In genomic region chr12:53675701-53676607, GRCh38 we compare ENCODE assay signal across 8 cellular contexts. TPM values are rescaled to one million over a fixed set of nuclear protein-coding genes. Genes with fewer than 3 reads are reported as not detected.
DNase-seq lines count a peak whose midpoint lies in the region; ATAC-seq and TF ChIP-seq lines count a peak whose summit lies in the region.

ATP5MC2 (minus strand) TSS chr12:53676083; CDS start chr12:53672614, 3,469 bp downstream.

- peaks cover 31% of the 10 kb centered on the region for H3K4me1 Mint-ChIP-seq in CD14-positive monocyte
- peaks cover 24% of the 10 kb centered on the region for H3K4me1 Mint-ChIP-seq in activated CD4-positive, alpha-beta T cell treated with anti-CD3 and anti-CD28 coated beads, Interleukin-2, amount 10 ng/mL, durations not matched to agents 24 days and 14 days

- peaks cover 10 to 28% (median 10%) of the 10 kb centered on the region in 3 donors for H3K27me3 Mint-ChIP-seq in CD14-positive monocyte (ENCODE audit: low read depth in 3 of 3)
- peaks cover 32% of the 10 kb centered on the region for H3K27me3 Mint-ChIP-seq in activated CD4-positive, alpha-beta T cell treated with anti-CD3 and anti-CD28 coated beads, Interleukin-2, amount 10 ng/mL, durations not matched to agents 24 days and 14 days

- ATAC-seq in GM19328 (IDR thresholded peaks at IDR 0.05; ENCODE audit: unreplicated experiment) (peak; percentile 95), HG03520 (IDR thresholded peaks at IDR 0.05; ENCODE audit: unreplicated experiment) (peak; percentile 93), left colon (peak; percentile 95)

- H3K4me3 ChIP-seq in coronary artery = peak within 1 kb of the TSS; percentile 85

- H3K9me3 Mint-ChIP-seq in CD14-positive monocyte = peaks cover 0 to 3% (median 0%) of the 10 kb centered on the region in 7 donors
- no peaks in the 10 kb centered on the region for H3K9me3 Mint-ChIP-seq in activated CD4-positive, alpha-beta T cell treated with anti-CD3 and anti-CD28 coated beads, Interleukin-2, amount 10 ng/mL, durations not matched to agents 24 days and 14 days

- DNase-seq in CD14-positive monocyte (ENCODE audit: low spot score) (peak; percentile 98), NCI-H526 treated with DMSO at 0.1 percent for 48 hours (lab: John Stamatoyannopoulos, UW) (peak; percentile 98), coronary artery (ENCODE audit: low spot score) (peak; percentile 99), left colon (peak; percentile 97)
- peak; percentile 99 for DNase-seq in activated CD4-positive, alpha-beta T cell treated with anti-CD3 and anti-CD28 coated beads, Interleukin-2, amount 10 ng/mL, durations not matched to agents 24 days and 14 days
- DNase-seq in stimulated activated CD4-positive, alpha-beta T cell treated with anti-CD3 and anti-CD28 coated beads, Interleukin-1b, Interleukin-23, amount 100 ng/mL, for 48 hours = peak; percentile 98

- H3K27ac Mint-ChIP-seq in CD14-positive monocyte = peak within 1 kb of the TSS; percentile 96 to 99 (median 97)
- H3K27ac Mint-ChIP-seq in activated CD4-positive, alpha-beta T cell treated with anti-CD3 and anti-CD28 coated beads, Interleukin-2, amount 10 ng/mL, durations not matched to agents 24 days and 14 days = peak within 1 kb of the TSS; percentile 99

- peak within 1 kb of the TSS; percentile 96 to 99 for H3K4me3 Mint-ChIP-seq in CD14-positive monocyte
- H3K4me3 Mint-ChIP-seq in activated CD4-positive, alpha-beta T cell treated with anti-CD3 and anti-CD28 coated beads, Interleukin-2, amount 10 ng/mL, durations not matched to agents 24 days and 14 days = peak within 1 kb of the TSS; percentile 100

- TF ChIP-seq CTCF in CD14-positive monocyte (IDR thresholded peaks at IDR 0.05) = peak; percentile 98
- peak; percentile 98 for TF ChIP-seq CTCF in coronary artery (IDR thresholded peaks at IDR 0.05)

- peaks cover 22 to 32% of the 10 kb centered on the region in 2 donors for H3K36me3 Mint-ChIP-seq in CD14-positive monocyte
- peaks cover 41% of the 10 kb centered on the region for H3K36me3 Mint-ChIP-seq in activated CD4-positive, alpha-beta T cell treated with anti-CD3 and anti-CD28 coated beads, Interleukin-2, amount 10 ng/mL, durations not matched to agents 24 days and 14 days (ENCODE audit: low read depth)

- intact Hi-C loops in CD14-positive monocyte (cut with micrococcal nuclease) (loop anchor here (1.0 to 10.0 kb wide), 6 partner anchors 49 to 224 kb away; partner anchors contain the start of genes ATF7 (in 2 of the 2) and PCBP2 (in 1 of the 2)), left colon (cut with DNase I, micrococcal nuclease) (loop anchor here (5.0 to 10.0 kb wide), 3 partner anchors 51 to 134 kb away; partner anchors contain the start of gene ATF7 (in 1 of the 2))
- intact Hi-C loops in activated CD4-positive, alpha-beta T cell treated with anti-CD3 and anti-CD28 coated beads, Interleukin-2, amount 10 ng/mL, durations not matched to agents 24 days and 14 days (cut with micrococcal nuclease) = loop anchor here (1.0 to 2.0 kb wide), 5 partner anchors 50 to 175 kb away; partner anchors contain the start of genes ATF7, CALCOCO1 and TARBP2

- peak within 1 kb of the TSS; percentile 91 to 95 for H3K27ac ChIP-seq in coronary artery

RNA-seq across cellular contexts. Expression of gene ATP5MC2, which starts in this region (rescaled TPM):
- 100 to 1,000 TPM; 498 to 522 TPM for polyA plus RNA-seq in CD14-positive monocyte
- total RNA-seq in activated CD4-positive, alpha-beta T cell treated with anti-CD3 and anti-CD28 coated beads, Interleukin-2, amount 10 ng/mL, durations not matched to agents 24 days and 14 days = 408 and 411 TPM in 2 replicates
- 100 to 1,000 TPM; 323 to 371 TPM for total RNA-seq in left colon

Comparison
In these comparisons a context has a peak if more than half of its experiments do, and no peak if none do; other contexts are left out.
1. Peak in every context shown above with its lines: DNase-seq, ATAC-seq, H3K4me3 ChIP-seq and H3K27ac ChIP-seq.